ENCODE assay signal across 20 cellular contexts in the genomic region with DNA sequence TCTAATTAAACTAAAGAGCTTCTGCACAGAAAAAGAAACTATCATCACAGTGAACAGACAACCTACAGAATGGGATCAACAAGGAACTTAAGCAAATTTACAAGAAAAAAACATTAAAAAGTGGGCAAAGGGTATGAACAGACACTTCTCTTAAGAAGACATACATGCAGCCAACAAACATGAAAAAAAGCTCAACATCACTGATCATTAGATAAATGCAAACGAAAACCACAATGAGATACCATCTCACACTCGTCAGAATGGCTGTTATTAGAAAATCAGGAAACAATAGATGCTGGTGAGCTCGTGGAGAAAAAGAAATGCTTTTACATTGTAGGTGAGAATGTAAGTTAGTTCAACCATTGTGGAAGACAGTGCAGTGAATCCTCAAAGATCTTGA. TPM values are rescaled to one million over a fixed set of nuclear protein-coding genes. Genes with fewer than 3 reads are reported as not detected.
DNase-seq lines count a peak whose midpoint lies in the region; ATAC-seq and TF ChIP-seq lines count a peak whose summit lies in the region.
"Had no signal": no experiment of that assay in that cellular context is flagged by ENCODE, and none has a peak within 500 bp of the region (broad histone marks: within the 10 kb centered on the region; RNA-seq: fewer than 3 reads in every experiment).

No MANE protein-coding gene starts in this region.

- H3K27ac ChIP-seq in CD4-positive, CD25-positive, alpha-beta regulatory T cell (ENCODE audit: insufficient read depth, low read length, poor library complexity, severe bottlenecking): peak overlapping the region; percentile 35
- H3K27ac ChIP-seq in WERI-Rb-1: peak overlapping the region; percentile 58
- H3K27ac ChIP-seq: 22Rv1, BLaER1, C4-2B, GM23248 had no signal

- peaks cover 12% of the 10 kb centered on the region for H3K4me1 ChIP-seq in CD4-positive, CD25-positive, alpha-beta regulatory T cell (ENCODE audit: control insufficient read depth, insufficient read depth, low read length, poor library complexity, severe bottlenecking)
- peaks cover 7% of the 10 kb centered on the region for H3K4me1 ChIP-seq in HAP-1
- H3K4me1 ChIP-seq: BLaER1, Caco-2 had no signal

- POLR2A ChIA-PET in MCF 10A (lab: Yijun Ruan, JAX): no interaction called here

- no peaks in the 10 kb centered on the region for H3K27me3 Mint-ChIP-seq in CD4-positive, CD25-positive, alpha-beta regulatory T cell
- peaks cover 5% of the 10 kb centered on the region for H3K27me3 Mint-ChIP-seq in endothelial cell (ENCODE audit: unreplicated experiment)
- H3K27me3 Mint-ChIP-seq in MCF 10A (ENCODE audit: insufficient read depth, unreplicated experiment): no peaks in the 10 kb centered on the region
- H3K27me3 Mint-ChIP-seq: B cell; CD4-positive, alpha-beta T cell had no signal

- H3K4me1 Mint-ChIP-seq in CD4-positive, CD25-positive, alpha-beta regulatory T cell: peaks cover 12 to 33% (median 28%) of the 10 kb centered on the region in 4 donors
- peaks cover 40% of the 10 kb centered on the region for H3K4me1 Mint-ChIP-seq in endothelial cell (ENCODE audit: unreplicated experiment)
- no peaks in the 10 kb centered on the region for H3K4me1 Mint-ChIP-seq in MCF 10A (ENCODE audit: insufficient read depth, unreplicated experiment)
- H3K4me1 Mint-ChIP-seq: B cell had no signal

- TF ChIP-seq CTCF in WERI-Rb-1 (IDR thresholded peaks at IDR 0.05; ENCODE audit: low read depth, low read length) (no peak), endothelial cell (IDR thresholded peaks at IDR 0.05; ENCODE audit: unreplicated experiment) (no peak), MCF 10A (IDR thresholded peaks at IDR 0.05; ENCODE audit: unreplicated experiment) (no peak)

- no TSS peak for BruUV-seq in MCF 10A (replicated peaks; lab: Mats Ljungman, UMichigan)

- H3K4me3 ChIP-seq in CD4-positive, CD25-positive, alpha-beta regulatory T cell (ENCODE audit: low read depth, low read length): peak overlapping the region; percentile 43
- H3K4me3 ChIP-seq in WERI-Rb-1 (ENCODE audit: low read depth, low read length) (no peak overlapping the region), HAP-1 (no peak overlapping the region)
- H3K4me3 ChIP-seq: BLaER1, GM23248 had no signal

- H3K9me3 ChIP-seq in CD4-positive, CD25-positive, alpha-beta regulatory T cell (ENCODE audit: control insufficient read depth in 2 of 2, low read length in 2 of 2): peaks cover 0 to 2% of the 10 kb centered on the region in 2 experiments
- no peaks in the 10 kb centered on the region for H3K9me3 ChIP-seq in WERI-Rb-1 (ENCODE audit: severe bottlenecking)
- no peaks in the 10 kb centered on the region for H3K9me3 ChIP-seq in HAP-1
- H3K9me3 ChIP-seq: Caco-2 had no signal

- CTCF ChIA-PET in MCF 10A (lab: Yijun Ruan, JAX): interaction anchor here (1.1 to 1.3 kb wide), 2 partner anchors 17 to 44 kb away, joined by 3 to 5 read pairs; no protein-coding TSS in a partner anchor

- H3K27me3 ChIP-seq in CD4-positive, CD25-positive, alpha-beta regulatory T cell (ENCODE audit: control insufficient read depth, insufficient read depth, low read length): no peaks in the 10 kb centered on the region
- no peaks in the 10 kb centered on the region for H3K27me3 ChIP-seq in WERI-Rb-1 (ENCODE audit: insufficient read depth, low read depth, severe bottlenecking)
- no peaks in the 10 kb centered on the region for H3K27me3 ChIP-seq in HAP-1 (ENCODE audit: low read depth)
- H3K27me3 ChIP-seq: BLaER1 had no signal

- peaks cover 33% of the 10 kb centered on the region for H3K36me3 Mint-ChIP-seq in CD4-positive, CD25-positive, alpha-beta regulatory T cell
- H3K36me3 Mint-ChIP-seq in endothelial cell (ENCODE audit: low read depth, unreplicated experiment) (peaks cover 35% of the 10 kb centered on the region), MCF 10A (ENCODE audit: insufficient read depth, unreplicated experiment) (peaks cover 26% of the 10 kb centered on the region)

- peaks cover 13% of the 10 kb centered on the region for H3K36me3 ChIP-seq in CD4-positive, CD25-positive, alpha-beta regulatory T cell (ENCODE audit: control insufficient read depth, insufficient read depth, low read length)
- H3K36me3 ChIP-seq in WERI-Rb-1 (peaks cover 76% of the 10 kb centered on the region), HAP-1 (replicated peaks) (peaks cover 5% of the 10 kb centered on the region; the same call in 1 of the 2 replicates)

- peak in 2 of 3 donors; percentile 33 to 47 for DNase-seq in CD4-positive, CD25-positive, alpha-beta regulatory T cell
- DNase-seq in GF-D8 (lab: John Stamatoyannopoulos, UW) (peak; percentile 17), WERI-Rb-1 (no peak), endothelial cell (ENCODE audit: low spot score) (no peak), foreskin melanocyte (no peak), HAP-1 (ENCODE audit: low spot score in 2 of 2) (no peak), MCF 10A (ENCODE audit: unreplicated experiment) (no peak), NCI-H1417 treated with DMSO at 0.1 percent for 48 hours (lab: John Stamatoyannopoulos, UW) (no peak)
- DNase-seq: Caco-2; CD4-positive, alpha-beta T cell; DMS153; EL; GDM1; GM23248; H7 had no signal

- peaks cover 0 to 4% (median 0%) of the 10 kb centered on the region in 7 donors for H3K9me3 Mint-ChIP-seq in CD4-positive, CD25-positive, alpha-beta regulatory T cell
- peaks cover 4% of the 10 kb centered on the region for H3K9me3 Mint-ChIP-seq in endothelial cell (ENCODE audit: unreplicated experiment)
- no peaks in the 10 kb centered on the region for H3K9me3 Mint-ChIP-seq in MCF 10A (ENCODE audit: unreplicated experiment)
- H3K9me3 Mint-ChIP-seq: CD4-positive, alpha-beta T cell had no signal

- in situ Hi-C loops in HAP-1 (cut with MboI; ENCODE audit: low sequenced_read_pairs): no loop called here

- peak overlapping the region in 1 of 4 donors; percentile 10 for H3K4me3 Mint-ChIP-seq in CD4-positive, CD25-positive, alpha-beta regulatory T cell
- H3K4me3 Mint-ChIP-seq in endothelial cell (ENCODE audit: unreplicated experiment) (peak overlapping the region; percentile 39), MCF 10A (ENCODE audit: unreplicated experiment) (no peak overlapping the region)
- H3K4me3 Mint-ChIP-seq: B cell; CD4-positive, alpha-beta T cell had no signal

- ATAC-seq in CD4-positive, CD25-positive, alpha-beta regulatory T cell (ENCODE audit: low read depth in 2 of 2): peak in 1 of 2 donors; percentile 43
- ATAC-seq: HCT116 had no signal

- H3K27ac Mint-ChIP-seq in CD4-positive, CD25-positive, alpha-beta regulatory T cell: peak overlapping the region; percentile 13 to 57 (median 46)
- H3K27ac Mint-ChIP-seq in endothelial cell (ENCODE audit: unreplicated experiment): no peak overlapping the region
- H3K27ac Mint-ChIP-seq in MCF 10A (ENCODE audit: low read depth, unreplicated experiment): no peak overlapping the region
- H3K27ac Mint-ChIP-seq: B cell; CD4-positive, alpha-beta T cell had no signal

- intact Hi-C loops in MCF 10A (cut with micrococcal nuclease): no loop called here

RNA-seq across cellular contexts. Expression of a gene that starts 27.8 kb away (rescaled TPM):
- 18.4 TPM for total RNA-seq in CD4-positive, CD25-positive, alpha-beta regulatory T cell
- polyA plus RNA-seq in CD4-positive, CD25-positive, alpha-beta regulatory T cell: 10 to 100 TPM; 32.5 to 53.6 (median 43.0) TPM
- total RNA-seq in endothelial cell (ENCODE audit: unreplicated experiment) (450 TPM), MCF 10A (2022) (58.7 and 63.9 TPM in 2 replicates)

Comparison
In these comparisons a context has a peak if more than half of its experiments do, and no peak if none do; other contexts are left out.
1. DNase-seq: peak in CD4-positive, CD25-positive, alpha-beta regulatory T cell (2 of 3) and GF-D8 (single experiment); none in WERI-Rb-1 (single experiment), endothelial cell (single experiment), foreskin melanocyte (single experiment), HAP-1 (0 of 2), MCF 10A (single experiment) and NCI-H1417 treated with DMSO at 0.1 percent for 48 hours (single experiment).
2. H3K27ac Mint-ChIP-seq: peak in CD4-positive, CD25-positive, alpha-beta regulatory T cell (3 of 3); none in endothelial cell (single experiment) and MCF 10A (single experiment).